ENCODE assay signal across 16 cellular contexts in genomic region chr12:116299064-116299463, GRCh38. TPM values are rescaled to one million over a fixed set of nuclear protein-coding genes. Genes with fewer than 3 reads are reported as not detected.
DNase-seq lines count a peak whose midpoint lies in the region; ATAC-seq and TF ChIP-seq lines count a peak whose summit lies in the region.
"Had no signal": no experiment of that assay in that cellular context is flagged by ENCODE, and none has a peak within 500 bp of the region (broad histone marks: within the 10 kb centered on the region; RNA-seq: fewer than 3 reads in every experiment).

No MANE protein-coding gene starts in this region.

- no peak for TF ChIP-seq POLR2A in vagina (IDR thresholded peaks at IDR 0.05)

- H3K4me1 Mint-ChIP-seq in activated naive CD8-positive, alpha-beta T cell (ENCODE audit: low read depth): no peaks in the 10 kb centered on the region
- H3K4me1 Mint-ChIP-seq in activated naive CD8-positive, alpha-beta T cell treated with anti-CD3 and anti-CD28 coated beads, Interleukin-2, amount 50 U/mL, for 24 hours: no peaks in the 10 kb centered on the region
- peaks cover 9% of the 10 kb centered on the region for H3K4me1 Mint-ChIP-seq in CD4-positive, alpha-beta T cell (ENCODE audit: low read depth)
- H3K4me1 Mint-ChIP-seq: central memory CD8-positive, alpha-beta T cell had no signal

- no peaks in the 10 kb centered on the region for H3K27me3 Mint-ChIP-seq in activated naive CD8-positive, alpha-beta T cell
- peaks cover 4% of the 10 kb centered on the region for H3K27me3 Mint-ChIP-seq in activated naive CD8-positive, alpha-beta T cell treated with anti-CD3 and anti-CD28 coated beads, Interleukin-2, amount 50 U/mL, for 24 hours
- no peaks in the 10 kb centered on the region for H3K27me3 Mint-ChIP-seq in CD4-positive, alpha-beta T cell

- H3K4me1 ChIP-seq in lower lobe of right lung (peaks cover 26% of the 10 kb centered on the region), vagina (peaks cover 31% of the 10 kb centered on the region)

- peak overlapping the region; percentile 56 for H3K27ac ChIP-seq in lower lobe of right lung
- H3K27ac ChIP-seq in vagina: peak overlapping the region; percentile 39
- no peak overlapping the region for H3K27ac ChIP-seq in CD4-positive, alpha-beta T cell (ENCODE audit: low read depth, low read length)
- H3K27ac ChIP-seq: epithelial cell of prostate, suprapubic skin, WERI-Rb-1 had no signal

- no peak for ATAC-seq in activated naive CD8-positive, alpha-beta T cell treated with anti-CD3 and anti-CD28 coated beads, Interleukin-2, amount 50 U/mL, for 24 hours
- ATAC-seq in lower lobe of right lung: peak; percentile 46 to 67
- ATAC-seq in SK-N-SH treated with all-trans-retinoic acid at 6 μM for 48 hours: no peak
- ATAC-seq in CD4-positive, alpha-beta T cell (ENCODE audit: poor library complexity): no peak

- DNase-seq in activated naive CD8-positive, alpha-beta T cell treated with anti-CD3 and anti-CD28 coated beads, Interleukin-2, amount 50 U/mL, for 24 hours: no peak
- peak; percentile 19 for DNase-seq in SKM-1 (lab: John Stamatoyannopoulos, UW; ENCODE audit: unreplicated experiment)
- no peak for DNase-seq in lower lobe of right lung
- DNase-seq in vagina (ENCODE audit: extremely low spot score in 2 of 2): no peak
- DNase-seq in stimulated activated CD4-positive, alpha-beta T cell treated with anti-CD3 and anti-CD28 coated beads, Interleukin-2, amount 100 ng/mL, for 24 hours: no peak
- no peak for DNase-seq in CD4-positive, alpha-beta T cell
- DNase-seq: activated naive CD4-positive, alpha-beta T cell treated with anti-CD3 and anti-CD28 coated beads for 36 hours; NCI-H1105; NCI-H82; WERI-Rb-1 had no signal

- peak overlapping the region; percentile 29 for H3K27ac Mint-ChIP-seq in activated naive CD8-positive, alpha-beta T cell
- no peak overlapping the region for H3K27ac Mint-ChIP-seq in activated naive CD8-positive, alpha-beta T cell treated with anti-CD3 and anti-CD28 coated beads, Interleukin-2, amount 50 U/mL, for 24 hours
- H3K27ac Mint-ChIP-seq in CD4-positive, alpha-beta T cell: no peak overlapping the region
- H3K27ac Mint-ChIP-seq: activated naive CD4-positive, alpha-beta T cell treated with anti-CD3 and anti-CD28 coated beads for 36 hours had no signal

- peaks cover 3% of the 10 kb centered on the region for H3K36me3 Mint-ChIP-seq in activated naive CD8-positive, alpha-beta T cell
- H3K36me3 Mint-ChIP-seq in activated naive CD8-positive, alpha-beta T cell treated with anti-CD3 and anti-CD28 coated beads, Interleukin-2, amount 50 U/mL, for 24 hours (ENCODE audit: low read depth): no peaks in the 10 kb centered on the region
- H3K36me3 Mint-ChIP-seq in CD4-positive, alpha-beta T cell (ENCODE audit: low read depth): no peaks in the 10 kb centered on the region

- H3K9me3 ChIP-seq in lower lobe of right lung (no peaks in the 10 kb centered on the region), vagina (no peaks in the 10 kb centered on the region)
- H3K9me3 ChIP-seq in CD4-positive, alpha-beta T cell (ENCODE audit: control insufficient read depth, low read length): no peaks in the 10 kb centered on the region
- H3K9me3 ChIP-seq: suprapubic skin had no signal

- no peaks in the 10 kb centered on the region for H3K27me3 ChIP-seq in lower lobe of right lung (ENCODE audit: low read depth)
- no peaks in the 10 kb centered on the region for H3K27me3 ChIP-seq in vagina
- H3K27me3 ChIP-seq in CD4-positive, alpha-beta T cell (ENCODE audit: control insufficient read depth, insufficient read depth, low read length): no peaks in the 10 kb centered on the region
- H3K27me3 ChIP-seq: suprapubic skin had no signal

- no peaks in the 10 kb centered on the region for H3K9me3 Mint-ChIP-seq in activated naive CD8-positive, alpha-beta T cell (ENCODE audit: low read depth)
- peaks cover 4% of the 10 kb centered on the region for H3K9me3 Mint-ChIP-seq in activated naive CD8-positive, alpha-beta T cell treated with anti-CD3 and anti-CD28 coated beads, Interleukin-2, amount 50 U/mL, for 24 hours
- H3K9me3 Mint-ChIP-seq in CD4-positive, alpha-beta T cell: no peaks in the 10 kb centered on the region
- H3K9me3 Mint-ChIP-seq: activated naive CD4-positive, alpha-beta T cell treated with anti-CD3 and anti-CD28 coated beads for 36 hours; central memory CD8-positive, alpha-beta T cell had no signal

- H3K36me3 ChIP-seq in lower lobe of right lung (no peaks in the 10 kb centered on the region), vagina (no peaks in the 10 kb centered on the region)
- H3K36me3 ChIP-seq: suprapubic skin, WERI-Rb-1 had no signal

- H3K4me3 Mint-ChIP-seq in activated naive CD8-positive, alpha-beta T cell: no peak overlapping the region
- no peak overlapping the region for H3K4me3 Mint-ChIP-seq in activated naive CD8-positive, alpha-beta T cell treated with anti-CD3 and anti-CD28 coated beads, Interleukin-2, amount 50 U/mL, for 24 hours
- no peak overlapping the region for H3K4me3 Mint-ChIP-seq in CD4-positive, alpha-beta T cell
- H3K4me3 Mint-ChIP-seq: activated naive CD4-positive, alpha-beta T cell treated with anti-CD3 and anti-CD28 coated beads for 36 hours; central memory CD8-positive, alpha-beta T cell had no signal

- POLR2A ChIA-PET in CD4-positive, alpha-beta T cell (lab: Charles Lee): no interaction called here

- intact Hi-C loops in lower lobe of right lung (cut with DNase I) (no loop called here), vagina (cut with DNase I) (loop anchor here (10.0 kb wide), 1 partner anchor 226 kb away; no protein-coding TSS in a partner anchor)
- intact Hi-C loops in CD4-positive, alpha-beta T cell (cut with DNase I, micrococcal nuclease): no loop called here

- CTCF ChIA-PET in CD4-positive, alpha-beta T cell (lab: Charles Lee): no interaction called here

- no peak overlapping the region for H3K4me3 ChIP-seq in lower lobe of right lung
- H3K4me3 ChIP-seq in vagina: no peak overlapping the region
- H3K4me3 ChIP-seq: smooth muscle cell, suprapubic skin had no signal

- TF ChIP-seq CTCF in lower lobe of right lung (IDR thresholded peaks at IDR 0.05) (no peak), vagina (IDR thresholded peaks at IDR 0.05) (no peak)
- no peak for TF ChIP-seq CTCF in CD4-positive, alpha-beta T cell (IDR thresholded peaks at IDR 0.05)

TF ChIP-seq in SK-N-SH treated with all-trans-retinoic acid at 6 μM for 48 hours, 23 proteins besides CTCF, POLR2A, EP300 and RAD21:
- TF ChIP-seq ZFP3 (CRISPR knock-in tag; IDR thresholded peaks at IDR 0.05) (no peak), CSDC2 (CRISPR knock-in tag; IDR thresholded peaks at IDR 0.05) (no peak), PPARA (CRISPR knock-in tag; IDR thresholded peaks at IDR 0.05; ENCODE audit: borderline replicate concordance) (no peak), ZFP30 (CRISPR knock-in tag; IDR thresholded peaks at IDR 0.05) (no peak), ISL1 (CRISPR knock-in tag; IDR thresholded peaks at IDR 0.05) (no peak), ZC3H10 (CRISPR knock-in tag; IDR thresholded peaks at IDR 0.05) (no peak), TCF4 (CRISPR knock-in tag; IDR thresholded peaks at IDR 0.05; ENCODE audit: borderline replicate concordance) (no peak), CSRNP3 (CRISPR knock-in tag; IDR thresholded peaks at IDR 0.05) (no peak), ZNF565 (CRISPR knock-in tag; conservative IDR thresholded peaks at IDR 0.05; ENCODE audit: low read depth) (no peak), RARB (CRISPR knock-in tag; IDR thresholded peaks at IDR 0.05) (no peak), PATZ1 (CRISPR knock-in tag; IDR thresholded peaks at IDR 0.05; ENCODE audit: borderline replicate concordance) (no peak)
TF ChIP-seq in SK-N-SH treated with all-trans-retinoic acid at 6 μM for 48 hours: peak in this region for 0.

RNA-seq across cellular contexts. Expression of gene MED13L, which starts 21.6 kb away (rescaled TPM):
- total RNA-seq in lower lobe of right lung: 148 TPM
- total RNA-seq in vagina: 161 TPM
- 100 to 1,000 TPM; 203 to 208 TPM for total RNA-seq in CD4-positive, alpha-beta T cell

Comparison
In these comparisons a context has a peak if more than half of its experiments do, and no peak if none do; other contexts are left out.
1. ATAC-seq: peak in lower lobe of right lung (2 of 2); none in activated naive CD8-positive, alpha-beta T cell treated with anti-CD3 and anti-CD28 coated beads, Interleukin-2, amount 50 U/mL, for 24 hours (single experiment), SK-N-SH treated with all-trans-retinoic acid at 6 μM for 48 hours (single experiment) and CD4-positive, alpha-beta T cell (single experiment).